8 cellular contexts compared by ENCODE assay signal in the genomic region with DNA sequence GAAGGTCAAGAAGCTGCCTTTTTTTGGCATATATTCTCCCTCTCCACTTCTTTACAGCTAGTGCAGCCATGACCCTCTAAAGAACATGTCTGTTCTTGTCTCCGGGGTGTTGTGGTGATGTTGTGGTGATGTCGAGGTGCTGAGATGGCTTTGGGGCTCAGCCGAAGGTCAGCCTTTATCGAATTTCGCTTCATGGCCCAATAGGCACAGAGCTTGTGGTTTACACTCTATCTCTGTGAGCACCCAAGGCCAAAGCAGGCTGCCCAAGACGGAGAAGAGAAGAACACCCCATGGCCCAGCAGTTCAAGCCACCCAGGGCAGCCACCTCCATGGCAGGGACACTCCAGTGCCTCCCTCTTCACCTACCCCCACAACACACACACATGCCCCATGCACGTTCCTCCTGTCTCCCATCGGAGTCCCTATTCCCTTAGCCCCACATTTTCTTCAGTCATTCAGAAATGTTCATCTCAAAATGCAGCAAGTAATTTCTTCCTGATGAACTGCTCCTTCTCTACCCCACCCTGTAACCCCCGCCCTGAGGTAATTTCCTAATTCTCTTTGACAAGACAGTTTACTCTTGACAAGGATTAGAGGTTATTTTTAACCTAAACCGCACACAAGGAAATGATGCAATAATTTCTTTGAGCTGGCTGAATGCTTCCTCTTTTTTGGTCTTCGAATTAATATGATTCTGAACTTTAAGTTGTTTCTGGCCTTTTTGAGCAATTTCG.
DNase-seq lines count a peak whose midpoint lies in the region; ATAC-seq and TF ChIP-seq lines count a peak whose summit lies in the region.

No MANE protein-coding gene starts in this region.

- no peak for DNase-seq in activated CD4-positive, CD25-positive, alpha-beta regulatory T cell (lab: John Stamatoyannopoulos, UW)
- peak; percentile 65 for DNase-seq in KG1 (lab: John Stamatoyannopoulos, UW)
- peak; percentile 33 for DNase-seq in astrocyte of the spinal cord (ENCODE audit: low read depth, low spot score)
- no peak for DNase-seq in dedifferentiated amniotic fluid mesenchymal stem cell (ENCODE audit: extremely low spot score)
- DNase-seq in activated CD8-positive, alpha-beta memory T cell treated with anti-CD3 and anti-CD28 coated beads, Interleukin-2, amount 50 U/mL, for 48 hours: no peak

- peaks cover 14 to 60% (median 51%) of the 10 kb centered on the region in 5 donors for H3K4me1 ChIP-seq in subcutaneous abdominal adipose tissue (ENCODE audit: control insufficient read depth in 5 of 5, insufficient read depth in 5 of 5, low read length in 5 of 5)

- in situ Hi-C loops in astrocyte of the spinal cord (cut with HindIII; ENCODE audit: low sequenced_read_pairs): no loop called here

- H3K27ac ChIP-seq in subcutaneous abdominal adipose tissue (ENCODE audit: low read depth, low read length): peak overlapping the region; percentile 64

- H3K36me3 ChIP-seq in subcutaneous abdominal adipose tissue (ENCODE audit: control insufficient read depth in 5 of 5, insufficient read depth in 5 of 5, low read length in 5 of 5): no peaks in the 10 kb centered on the region

- H3K4me3 ChIP-seq in astrocyte of the spinal cord (ENCODE audit: low read depth, low read length): no peak overlapping the region
- H3K4me3 ChIP-seq in subcutaneous abdominal adipose tissue (ENCODE audit: low read depth in 1 of 5, low read length in 5 of 5): peak overlapping the region in 2 of 5 donors; percentile 38 to 54

- no peaks in the 10 kb centered on the region for H3K9me3 ChIP-seq in subcutaneous abdominal adipose tissue (ENCODE audit: control insufficient read depth in 5 of 5, low read length in 5 of 5)

- no peak for TF ChIP-seq CTCF in astrocyte of the spinal cord (IDR thresholded peaks at IDR 0.05; ENCODE audit: low read depth, low read length)

- ATAC-seq in activated CD4-positive, CD25-positive, alpha-beta regulatory T cell treated with anti-CD3 and anti-CD28 coated beads, Interleukin-2, amount 50 U/mL, for 24 hours: peak; percentile 32 to 60
- peak; percentile 66 for ATAC-seq in GM21737 (IDR thresholded peaks at IDR 0.05; ENCODE audit: unreplicated experiment)

- H3K9ac ChIP-seq in subcutaneous abdominal adipose tissue (ENCODE audit: low read length in 5 of 5): no peak overlapping the region

- no peaks in the 10 kb centered on the region for H3K27me3 ChIP-seq in subcutaneous abdominal adipose tissue (ENCODE audit: control insufficient read depth in 5 of 5, insufficient read depth in 4 of 5, low read length in 5 of 5)

Comparison
In these comparisons a context has a peak if more than half of its experiments do, and no peak if none do; other contexts are left out.
1. DNase-seq: peak in KG1 (single experiment) and astrocyte of the spinal cord (single experiment); none in activated CD4-positive, CD25-positive, alpha-beta regulatory T cell (0 of 4), dedifferentiated amniotic fluid mesenchymal stem cell (single experiment) and activated CD8-positive, alpha-beta memory T cell treated with anti-CD3 and anti-CD28 coated beads, Interleukin-2, amount 50 U/mL, for 48 hours (single experiment).